In genomic region chr4:3596957-3597733, GRCh38 we compare ENCODE assay signal across 8 cellular contexts.
DNase-seq lines count a peak whose midpoint lies in the region; ATAC-seq, FAIRE-seq and TF ChIP-seq lines count a peak whose summit lies in the region.
"Not testable (repeated sequence)": the region's sequence is repeated elsewhere in the genome, so short reads cannot be mapped to it uniquely, and the experiment has no call there.

No MANE protein-coding gene starts in this region.

- POLR2A ChIA-PET in HepG2 (lab: Yijun Ruan, JAX), result not testable (repeated sequence)

- intact Hi-C loops in HepG2 (cut with micrococcal nuclease; ENCODE audit: unreplicated experiment), result not testable (repeated sequence)

- CTCF ChIA-PET in HepG2 (lab: Yijun Ruan, JAX; ENCODE audit: low intra/inter-chr PET ratio, low total read pairs), result not testable (repeated sequence)

- not testable (repeated sequence) for H2BK15ac ChIP-seq in neuronal stem cell (ENCODE audit: low read length)

- H3K79me2 ChIP-seq in HepG2 (ENCODE audit: insufficient read depth, low read length); osteoblast (ENCODE audit: insufficient read depth, low read length): not testable (repeated sequence)

- DNase-seq in H7 (peak; percentile 19), mesenteric fat pad (ENCODE audit: low spot score) (peak; percentile 86), osteoblast (ENCODE audit: insufficient read length, low spot score, missing footprints) (peak; percentile 45)
- peak; percentile 21 for DNase-seq in activated CD4-positive, CD25-positive, alpha-beta regulatory T cell treated with anti-CD3 and anti-CD28 coated beads, Interleukin-2, amount 50 U/mL, for 72 hours
- DNase-seq in activated effector memory CD4-positive, alpha-beta T cell treated with anti-CD3 and anti-CD28 coated beads, Interleukin-2, amount 50 U/mL, for 16 hours, result peak; percentile 39
- DNase-seq in HepG2 (ENCODE audit: low spot score); neuronal stem cell (ENCODE audit: low spot score): not testable (repeated sequence)

- in situ Hi-C loops in HepG2 (cut with HindIII; ENCODE audit: extremely low pct_ligation_motif_present, low pct_unique_long_range_greater_than_20kb), result not testable (repeated sequence)

- not testable (repeated sequence) for H3K79me1 ChIP-seq in neuronal stem cell (ENCODE audit: low read depth, low read length)

- not testable (repeated sequence) for H2AFZ ChIP-seq in HepG2 (ENCODE audit: low read length); neuronal stem cell (ENCODE audit: low read length); osteoblast (ENCODE audit: low read length)

- not testable (repeated sequence) for H3K36me3 ChIP-seq in H7 (replicated peaks; ENCODE audit: control insufficient read depth, insufficient read depth, low read length); gastroesophageal sphincter; HepG2 (replicated peaks in 1 of 2; ENCODE audit: control insufficient read depth in 1 of 2, insufficient read depth in 2 of 2, low read length in 2 of 2); neuronal stem cell (replicated peaks in 1 of 2; ENCODE audit: control insufficient read depth in 2 of 2, insufficient read depth in 2 of 2, low read length in 2 of 2); osteoblast (ENCODE audit: insufficient read depth, low read length)

- H4K8ac ChIP-seq in neuronal stem cell (ENCODE audit: low read depth, low read length), result not testable (repeated sequence)

- H2BK12ac ChIP-seq in neuronal stem cell (ENCODE audit: low read length), result not testable (repeated sequence)

- peak overlapping the region; percentile 46 for H2AK5ac ChIP-seq in neuronal stem cell (ENCODE audit: low read depth, low read length)

- not testable (repeated sequence) for FAIRE-seq in HepG2 (lab: Jason Lieb, UNC)

- 0 out of 2 replicates have a peak overlapping the region, but pooled peaks have one; percentile 23 for H3K4me2 ChIP-seq in HepG2 (ENCODE audit: low read depth, low read length)
- H3K4me2 ChIP-seq in neuronal stem cell (ENCODE audit: insufficient read depth, low read length, poor library complexity, severe bottlenecking); osteoblast (ENCODE audit: insufficient read depth, low read length): not testable (repeated sequence)

- H3K18ac ChIP-seq in neuronal stem cell (ENCODE audit: low read length), result peak overlapping the region; percentile 71

- TF ChIP-seq RAD21 in HepG2 (CRISPR knock-in tag; IDR thresholded peaks at IDR 0.05), result not testable (repeated sequence)

- not testable (repeated sequence) for H3K9ac ChIP-seq in HepG2 (ENCODE audit: insufficient read depth, low read depth, low read length); neuronal stem cell (ENCODE audit: low read depth, low read length, poor library complexity)

- H3K4me3 ChIP-seq in H7 (ENCODE audit: insufficient read depth, low read depth, low read length); gastroesophageal sphincter; HepG2 (replicated peaks in 1 of 3; ENCODE audit: insufficient read depth in 1 of 3, low read depth in 2 of 3, low read length in 3 of 3); neuronal stem cell (ENCODE audit: low read length in 2 of 2); osteoblast (ENCODE audit: insufficient read depth, low read length): not testable (repeated sequence)

- not testable (repeated sequence) for H3K4ac ChIP-seq in neuronal stem cell (ENCODE audit: low read length)

- not testable (repeated sequence) for TF ChIP-seq CTCF in gastroesophageal sphincter (IDR thresholded peaks at IDR 0.05); HepG2 (CRISPR knock-in tag; IDR thresholded peaks at IDR 0.05); osteoblast (IDR thresholded peaks at IDR 0.05; ENCODE audit: extremely low read depth, low read depth, low read length)

- not testable (repeated sequence) for H3K27me3 ChIP-seq in H7 (ENCODE audit: control insufficient read depth, insufficient read depth, low read length); HepG2 (ENCODE audit: control insufficient read depth in 1 of 2, insufficient read depth in 2 of 2, low read length in 2 of 2); neuronal stem cell (ENCODE audit: control insufficient read depth in 3 of 3, insufficient read depth in 3 of 3, low read depth in 1 of 3, low read length in 3 of 3); osteoblast (ENCODE audit: insufficient read depth, low read length)
- H3K27me3 ChIP-seq in gastroesophageal sphincter, result peaks cover 51% of the 10 kb centered on the region

- H2BK5ac ChIP-seq in neuronal stem cell (ENCODE audit: low read length), result not testable (repeated sequence)

- H3K4me1 ChIP-seq in gastroesophageal sphincter; neuronal stem cell (ENCODE audit: control insufficient read depth in 2 of 2, insufficient read depth in 1 of 2, low read depth in 1 of 2, low read length in 2 of 2); osteoblast (ENCODE audit: insufficient read depth, low read length): not testable (repeated sequence)
- peaks cover 11% of the 10 kb centered on the region for H3K4me1 ChIP-seq in HepG2 (ENCODE audit: insufficient read depth, low read length)

- H3K27ac ChIP-seq in gastroesophageal sphincter; HepG2 (ENCODE audit: extremely low read length, insufficient read depth, low read length); neuronal stem cell (replicated peaks; ENCODE audit: low read length); osteoblast (ENCODE audit: low read depth, low read length): not testable (repeated sequence)

- H2BK120ac ChIP-seq in neuronal stem cell (ENCODE audit: low read depth, low read length), result not testable (repeated sequence)

- not testable (repeated sequence) for H4K91ac ChIP-seq in neuronal stem cell (ENCODE audit: low read depth, low read length, poor library complexity)

- not testable (repeated sequence) for H3K23ac ChIP-seq in neuronal stem cell (ENCODE audit: low read depth, low read length, poor library complexity)

- ATAC-seq in gastroesophageal sphincter (peak; percentile 39), HepG2 (peak; percentile 61)

- not testable (repeated sequence) for BruUV-seq in HepG2 (replicated peaks; lab: Mats Ljungman, UMichigan)

- not testable (repeated sequence) for TF ChIP-seq POLR2A in gastroesophageal sphincter (IDR thresholded peaks at IDR 0.05); HepG2 (IDR thresholded peaks at IDR 0.05; ENCODE audit: insufficient read depth in 1 of 2, low read depth in 2 of 2, low read length in 2 of 2)

- WGBS in gastroesophageal sphincter (ENCODE audit: low coverage in 1 of 2), 2 donors, result 52% methylated on average over 8 of the region's 23 CpGs; no CpG with 5 or more reads in 1 of the 2 donors
- 32% methylated on average over 16 of the region's 23 CpGs for WGBS in HepG2 (ENCODE audit: low lambda C conversion rate)
- no CpG with 5 or more reads among the region's 23 CpGs for WGBS in neuronal stem cell (ENCODE audit: extremely low coverage in 2 of 2, insufficient read length in 2 of 2, insufficient replicate concordance in 1 of 2), 2 donors

- H4K20me1 ChIP-seq in HepG2 (ENCODE audit: insufficient read depth, low read length); osteoblast (ENCODE audit: insufficient read depth, low read length): not testable (repeated sequence)

- peak overlapping the region; percentile 56 for H3K14ac ChIP-seq in neuronal stem cell (ENCODE audit: low read length)

- not testable (repeated sequence) for H3K9me3 ChIP-seq in gastroesophageal sphincter; HepG2 (ENCODE audit: low read length); neuronal stem cell (replicated peaks in 1 of 2; ENCODE audit: control insufficient read depth in 2 of 2, insufficient read depth in 1 of 2, low read depth in 1 of 2, low read length in 2 of 2); osteoblast (ENCODE audit: low read depth, low read length)

- not testable (repeated sequence) for TF ChIP-seq EP300 in gastroesophageal sphincter (IDR thresholded peaks at IDR 0.05); HepG2 (IDR thresholded peaks at IDR 0.05; ENCODE audit: low read depth in 2 of 2, low read length in 2 of 2); HepG2 (CRISPR knock-in tag; IDR thresholded peaks at IDR 0.05; ENCODE audit: borderline replicate concordance)

TF ChIP-seq in HepG2, 621 proteins besides CTCF, POLR2A, EP300 and RAD21 (continues in another document):
- 0 out of 2 replicates have a peak, but pooled peaks have one; percentile 12 for TF ChIP-seq TFAP4 (IDR thresholded peaks at IDR 0.05; ENCODE audit: borderline replicate concordance, low read depth)
